Comparison of ENCODE assay signal across 3 cellular contexts in the genomic region with DNA sequence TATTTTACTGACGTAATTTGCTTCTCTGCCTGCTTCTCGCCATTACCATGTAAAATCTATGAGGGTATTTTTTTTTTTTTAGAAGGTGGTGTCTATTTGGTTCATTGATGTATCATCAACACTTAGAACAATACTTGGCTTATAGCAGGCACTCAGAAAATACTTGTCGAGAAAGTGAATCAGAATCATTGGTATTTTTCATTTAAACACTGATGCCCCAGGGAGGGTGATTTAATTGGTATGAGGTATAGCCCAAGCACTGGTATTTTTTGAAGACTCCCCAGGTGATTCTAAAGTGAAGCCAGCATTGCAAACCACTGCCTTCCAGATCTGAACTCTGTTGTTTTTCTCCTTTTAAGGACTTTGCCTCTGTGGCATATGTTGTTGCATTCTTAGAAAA.
"Had no signal": no experiment of that assay in that cellular context is flagged by ENCODE, and none has a peak within 500 bp of the region (broad histone marks: within the 10 kb centered on the region; RNA-seq: fewer than 3 reads in every experiment).

No MANE protein-coding gene starts in this region.

- DNase-seq: GDM1, GF-D8 had no signal

- H3K4me3 ChIP-seq: GM12878 had no signal
